ENCODE assay signal across 29 cellular contexts in genomic region chr17:4270746-4271145, GRCh38. TPM values are rescaled to one million over a fixed set of nuclear protein-coding genes. Genes with fewer than 3 reads are reported as not detected.
A peak's percentile ranks its signal among the peaks of the same experiment; 100 is the strongest.
DNase-seq lines count a peak whose midpoint lies in the region; ATAC-seq and TF ChIP-seq lines count a peak whose summit lies in the region.
"Had no signal": no experiment of that assay in that cellular context is flagged by ENCODE, and none has a peak within 500 bp of the region (broad histone marks: within the 10 kb centered on the region; RNA-seq: fewer than 3 reads in every experiment).

No MANE protein-coding gene starts in this region.

- peaks cover 19% of the 10 kb centered on the region for H3K36me3 ChIP-seq in CD4-positive, CD25-positive, alpha-beta regulatory T cell (ENCODE audit: control insufficient read depth, insufficient read depth, low read length)
- H3K36me3 ChIP-seq in GM23338 (ENCODE audit: insufficient read depth) (peaks cover 26% of the 10 kb centered on the region), heart right ventricle (peaks cover 0 to 44% (median 0%) of the 10 kb centered on the region in 9 donors), rectal smooth muscle tissue (ENCODE audit: control insufficient read depth, insufficient read depth, low read length) (no peaks in the 10 kb centered on the region), A673 (ENCODE audit: insufficient read depth, low read length, poor library complexity, severe bottlenecking) (peaks cover 12% of the 10 kb centered on the region)

- intact Hi-C loops in heart right ventricle (cut with DNase I): loop anchor here in 1 of 10 donors (5.0 kb wide), 1 partner anchor 38 kb away; no protein-coding TSS in a partner anchor
- intact Hi-C loops in A673 (cut with micrococcal nuclease; ENCODE audit: unreplicated experiment): no loop called here
- intact Hi-C loops in activated T-helper 2 cell treated with anti-CD3 and anti-CD28 coated beads, Interferon-gamma antibody, Interleukin-2, Interleukin-4, amounts not matched to agents 10 μg/mL and 5 μg/mL and 100 μg/mL, durations not matched to agents 14 hours and 24 hours and 36 hours (cut with micrococcal nuclease): no loop called here

- H3K4me1 Mint-ChIP-seq in CD4-positive, CD25-positive, alpha-beta regulatory T cell: peaks cover 0 to 8% (median 6%) of the 10 kb centered on the region in 4 donors
- H3K4me1 Mint-ChIP-seq in GM23338: peaks cover 2% of the 10 kb centered on the region; the same call in 2 of the 3 replicates
- peaks cover 1% of the 10 kb centered on the region for H3K4me1 Mint-ChIP-seq in activated T-helper 2 cell treated with anti-CD3 and anti-CD28 coated beads, Interferon-gamma antibody, Interleukin-2, Interleukin-4, amounts not matched to agents 10 μg/mL and 5 μg/mL and 100 μg/mL, durations not matched to agents 14 hours and 24 hours and 36 hours (ENCODE audit: low read depth)

- no peak overlapping the region for H3K27ac ChIP-seq in CD4-positive, CD25-positive, alpha-beta regulatory T cell (ENCODE audit: insufficient read depth, low read length, poor library complexity, severe bottlenecking)
- H3K27ac ChIP-seq in GM23338 (ENCODE audit: low read depth): 0 out of 2 replicates have a peak overlapping the region, but pooled peaks have one; percentile 68
- peak overlapping the region in 9 of 10 donors; percentile 41 to 73 (median 57) for H3K27ac ChIP-seq in heart right ventricle
- peak overlapping the region; percentile 56 for H3K27ac ChIP-seq in rectal smooth muscle tissue (ENCODE audit: low read depth, low read length)
- no peak overlapping the region for H3K27ac ChIP-seq in A673 (ENCODE audit: low read depth, low read length, poor library complexity, severe bottlenecking)
- H3K27ac ChIP-seq: adrenal gland, body of pancreas, C4-2B, neutrophil, VCaP had no signal

- H3K9me3 ChIP-seq in CD4-positive, CD25-positive, alpha-beta regulatory T cell (ENCODE audit: control insufficient read depth in 2 of 2, low read length in 2 of 2): no peaks in the 10 kb centered on the region
- H3K9me3 ChIP-seq in heart right ventricle: no peaks in the 10 kb centered on the region
- no peaks in the 10 kb centered on the region for H3K9me3 ChIP-seq in A673 (ENCODE audit: low read depth, low read length, poor library complexity, severe bottlenecking)
- H3K9me3 ChIP-seq: adrenal gland, body of pancreas, neutrophil had no signal

- WGBS in heart right ventricle, 2 donors: 18 to 40% methylated on average over 3 of the region's 3 CpGs

- peak overlapping the region in 2 of 3 donors; percentile 32 to 57 for H3K27ac Mint-ChIP-seq in CD4-positive, CD25-positive, alpha-beta regulatory T cell
- no peak overlapping the region for H3K27ac Mint-ChIP-seq in GM23338
- H3K27ac Mint-ChIP-seq in activated T-helper 2 cell treated with anti-CD3 and anti-CD28 coated beads, Interferon-gamma antibody, Interleukin-2, Interleukin-4, amounts not matched to agents 10 μg/mL and 5 μg/mL and 100 μg/mL, durations not matched to agents 14 hours and 24 hours and 36 hours: no peak overlapping the region
- H3K27ac Mint-ChIP-seq: progenitor cell of endocrine pancreas had no signal

- CTCF ChIA-PET in A673 (lab: Charles Lee): no interaction called here

- ATAC-seq in CD4-positive, CD25-positive, alpha-beta regulatory T cell (ENCODE audit: low read depth in 2 of 2): no peak
- ATAC-seq in GM23338: no peak
- ATAC-seq in heart right ventricle: peak in 2 of 8 donors; percentile 16 to 32
- ATAC-seq: body of pancreas, Panc1 had no signal

- no peaks in the 10 kb centered on the region for H3K4me1 ChIP-seq in CD4-positive, CD25-positive, alpha-beta regulatory T cell (ENCODE audit: control insufficient read depth, insufficient read depth, low read length, poor library complexity, severe bottlenecking)
- H3K4me1 ChIP-seq in GM23338 (ENCODE audit: insufficient read depth) (no peaks in the 10 kb centered on the region), heart right ventricle (peaks cover 0 to 55% (median 18%) of the 10 kb centered on the region in 9 donors), rectal smooth muscle tissue (ENCODE audit: control insufficient read depth, insufficient read depth, low read length) (peaks cover 5% of the 10 kb centered on the region), A673 (ENCODE audit: insufficient read depth, low read length, poor library complexity, severe bottlenecking) (peaks cover 6% of the 10 kb centered on the region)

- no peaks in the 10 kb centered on the region for H3K27me3 Mint-ChIP-seq in CD4-positive, CD25-positive, alpha-beta regulatory T cell
- H3K27me3 Mint-ChIP-seq in GM23338 (ENCODE audit: insufficient read depth, low read depth, poor library complexity): peaks cover 3% of the 10 kb centered on the region
- no peaks in the 10 kb centered on the region for H3K27me3 Mint-ChIP-seq in activated T-helper 2 cell treated with anti-CD3 and anti-CD28 coated beads, Interferon-gamma antibody, Interleukin-2, Interleukin-4, amounts not matched to agents 10 μg/mL and 5 μg/mL and 100 μg/mL, durations not matched to agents 14 hours and 24 hours and 36 hours (ENCODE audit: low read depth)
- H3K27me3 Mint-ChIP-seq: progenitor cell of endocrine pancreas had no signal

- no peaks in the 10 kb centered on the region for H3K9me2 ChIP-seq in GM23338 (ENCODE audit: insufficient read depth)

- no peak overlapping the region for H3K4me3 ChIP-seq in CD4-positive, CD25-positive, alpha-beta regulatory T cell (ENCODE audit: low read depth, low read length)
- H3K4me3 ChIP-seq in GM23338 (no peak overlapping the region), heart right ventricle (no peak overlapping the region), rectal smooth muscle tissue (ENCODE audit: low read length) (no peak overlapping the region), A673 (ENCODE audit: low read depth, low read length, poor library complexity, severe bottlenecking) (no peak overlapping the region)
- H3K4me3 ChIP-seq: adrenal gland, body of pancreas had no signal

- H4K20me1 ChIP-seq in GM23338 (replicated peaks; ENCODE audit: insufficient read depth): peaks cover 40% of the 10 kb centered on the region

- BruUV-seq in A673 (replicated peaks; lab: Mats Ljungman, UMichigan): no TSS peak

- TF ChIP-seq CTCF in GM23338 (conservative IDR thresholded peaks at IDR 0.05; ENCODE audit: low read depth in 2 of 2) (no peak), heart right ventricle (IDR thresholded peaks at IDR 0.05) (no peak), A673 (conservative IDR thresholded peaks at IDR 0.05; ENCODE audit: low read depth, low read length) (no peak)

- peaks cover 20% of the 10 kb centered on the region; the same call in 1 of the 2 replicates for H3F3A ChIP-seq in GM23338 (replicated peaks; ENCODE audit: low read depth)

- no peaks in the 10 kb centered on the region for H3K9me3 Mint-ChIP-seq in CD4-positive, CD25-positive, alpha-beta regulatory T cell
- H3K9me3 Mint-ChIP-seq in GM23338: no peaks in the 10 kb centered on the region; the same call in 2 of the 3 replicates
- H3K9me3 Mint-ChIP-seq in activated T-helper 2 cell treated with anti-CD3 and anti-CD28 coated beads, Interferon-gamma antibody, Interleukin-2, Interleukin-4, amounts not matched to agents 10 μg/mL and 5 μg/mL and 100 μg/mL, durations not matched to agents 14 hours and 24 hours and 36 hours: no peaks in the 10 kb centered on the region

- no peak overlapping the region for H3K4me3 Mint-ChIP-seq in CD4-positive, CD25-positive, alpha-beta regulatory T cell
- H3K4me3 Mint-ChIP-seq in GM23338: no peak overlapping the region
- H3K4me3 Mint-ChIP-seq in activated T-helper 2 cell treated with anti-CD3 and anti-CD28 coated beads, Interferon-gamma antibody, Interleukin-2, Interleukin-4, amounts not matched to agents 10 μg/mL and 5 μg/mL and 100 μg/mL, durations not matched to agents 14 hours and 24 hours and 36 hours (ENCODE audit: low read depth): no peak overlapping the region

- H3K36me3 Mint-ChIP-seq in CD4-positive, CD25-positive, alpha-beta regulatory T cell: peaks cover 19% of the 10 kb centered on the region
- peaks cover 42% of the 10 kb centered on the region; the same call in 2 of the 3 replicates for H3K36me3 Mint-ChIP-seq in GM23338 (ENCODE audit: low read depth)
- peaks cover 36% of the 10 kb centered on the region for H3K36me3 Mint-ChIP-seq in activated T-helper 2 cell treated with anti-CD3 and anti-CD28 coated beads, Interferon-gamma antibody, Interleukin-2, Interleukin-4, amounts not matched to agents 10 μg/mL and 5 μg/mL and 100 μg/mL, durations not matched to agents 14 hours and 24 hours and 36 hours (ENCODE audit: low read depth)

- H3K27me3 ChIP-seq in CD4-positive, CD25-positive, alpha-beta regulatory T cell (ENCODE audit: control insufficient read depth, insufficient read depth, low read length): no peaks in the 10 kb centered on the region
- no peaks in the 10 kb centered on the region for H3K27me3 ChIP-seq in GM23338 (ENCODE audit: insufficient read depth)
- H3K27me3 ChIP-seq in heart right ventricle: no peaks in the 10 kb centered on the region
- H3K27me3 ChIP-seq in rectal smooth muscle tissue (ENCODE audit: control insufficient read depth, insufficient read depth, low read length): no peaks in the 10 kb centered on the region
- no peaks in the 10 kb centered on the region for H3K27me3 ChIP-seq in A673 (replicated peaks; ENCODE audit: insufficient read depth, low read depth, low read length, poor library complexity)
- H3K27me3 ChIP-seq: adrenal gland, body of pancreas, neutrophil had no signal

- no peak for DNase-seq in CD4-positive, CD25-positive, alpha-beta regulatory T cell
- no peak for DNase-seq in GM23338 (ENCODE audit: low spot score)
- DNase-seq in heart right ventricle: no peak
- no peak for DNase-seq in A673 (ENCODE audit: low spot score)
- DNase-seq in NOMO-1 treated with DMSO at 0.1 percent for 48 hours (lab: John Stamatoyannopoulos, UW; ENCODE audit: unreplicated experiment): no peak
- no peak for DNase-seq in iPS-NIHi7 (ENCODE audit: extremely low spot score)
- no peak for DNase-seq in activated T-helper 2 cell treated with anti-CD3 and anti-CD28 coated beads, Interferon-gamma antibody, Interleukin-2, Interleukin-4, amounts not matched to agents 10 μg/mL and 5 μg/mL and 100 μg/mL, durations not matched to agents 14 hours and 24 hours and 36 hours (ENCODE audit: low spot score)
- DNase-seq: activated CD4-positive, alpha-beta T cell treated with anti-CD3 and anti-CD28 coated beads for 48 hours; activated naive CD4-positive, alpha-beta T cell treated with Interleukin-2 at 50 U/mL for 16 hours; adrenal gland; body of pancreas; Calu3; DND-41; IMR-90; mesenchymal stem cell; NCI-H1436; NCI-H2081; NCI-H2227 treated with DMSO at 0.1 percent for 48 hours; NCI-H69; SIG-M5; stimulated activated CD4-positive, alpha-beta T cell treated with anti-CD3 and anti-CD28 coated beads, Interleukin-15, amount 100 ng/mL, for 24 hours; stimulated activated CD4-positive, alpha-beta T cell treated with anti-CD3 and anti-CD28 coated beads, Interleukin-4, amount 100 ng/mL, for 4 hours; T1000 had no signal

- POLR2A ChIA-PET in A673 (lab: Charles Lee; ENCODE audit: low non-redundant PET): no interaction called here

- no peak overlapping the region for H3K4me2 ChIP-seq in GM23338

- no peak overlapping the region for H3K9ac ChIP-seq in rectal smooth muscle tissue (ENCODE audit: low read length)

- no peak overlapping the region for H2AFZ ChIP-seq in GM23338

- H3K79me2 ChIP-seq in GM23338 (replicated peaks; ENCODE audit: insufficient read depth): peaks cover 17% of the 10 kb centered on the region

RNA-seq across cellular contexts. Expression of gene ANKFY1, which starts 7.0 kb away (rescaled TPM):
- 61.0 TPM for total RNA-seq in CD4-positive, CD25-positive, alpha-beta regulatory T cell
- polyA plus RNA-seq in CD4-positive, CD25-positive, alpha-beta regulatory T cell: 10 to 100 TPM in 3 of 4 donors, 1 to 10 TPM in 1; 9.9 to 12.6 (median 11.0) TPM
- total RNA-seq in GM23338 (2014; rRNA removed; shearing (Covaris generic)): 44.4 and 55.2 TPM in 2 replicates
- polyA plus RNA-seq in GM23338 (2016; fragmentation: Nextera tagmentation; extraction: Ambion mirVana) (12.1 and 12.9 TPM in 2 replicates), heart right ventricle (10 to 100 TPM in 1 of 2 donors, 1 to 10 TPM in 1; 8.6 to 12.8 TPM)
- total RNA-seq in heart right ventricle (10 to 100 TPM; 18.7 to 34.4 (median 24.4) TPM), A673 (2021) (63.2 and 70.5 TPM in 2 replicates)
- total RNA-seq in activated T-helper 2 cell treated with anti-CD3 and anti-CD28 coated beads, Interferon-gamma antibody, Interleukin-2, Interleukin-4, amounts not matched to agents 10 μg/mL and 5 μg/mL and 100 μg/mL, durations not matched to agents 14 hours and 24 hours and 36 hours: 50.6 and 51.9 TPM in 2 replicates

Comparison
In these comparisons a context has a peak if more than half of its experiments do, and no peak if none do; other contexts are left out.
1. H3K27ac ChIP-seq: peak in GM23338 (single experiment), heart right ventricle (9 of 10) and rectal smooth muscle tissue (single experiment); none in CD4-positive, CD25-positive, alpha-beta regulatory T cell (single experiment) and A673 (single experiment).
2. H3K27ac Mint-ChIP-seq: peak in CD4-positive, CD25-positive, alpha-beta regulatory T cell (2 of 3); none in GM23338 (single experiment) and activated T-helper 2 cell treated with anti-CD3 and anti-CD28 coated beads, Interferon-gamma antibody, Interleukin-2, Interleukin-4, amounts not matched to agents 10 μg/mL and 5 μg/mL and 100 μg/mL, durations not matched to agents 14 hours and 24 hours and 36 hours (single experiment).